Comparison of ENCODE assay signal across 35 cellular contexts in genomic region chr1:34746785-34747637, GRCh38. TPM values are rescaled to one million over a fixed set of nuclear protein-coding genes. Genes with fewer than 3 reads are reported as not detected.
"Had no signal": no experiment of that assay in that cellular context is flagged by ENCODE, and none has a peak within 500 bp of the region (broad histone marks: within the 10 kb centered on the region; RNA-seq: fewer than 3 reads in every experiment).

No MANE protein-coding gene starts in this region.

- H3K27me3 ChIP-seq: ascending aorta, dorsolateral prefrontal cortex, vagina had no signal

- H3K9ac ChIP-seq: parathyroid adenoma had no signal

- H3K4me1 ChIP-seq: ascending aorta, gastrocnemius medialis, left ventricle myocardium inferior, parathyroid adenoma, tibial nerve, vagina had no signal

- DNase-seq: activated CD4-positive, alpha-beta T cell treated with anti-CD3 and anti-CD28 coated beads for 48 hours; activated CD4-positive, alpha-beta T cell treated with anti-CD3 and anti-CD28 coated beads, Interleukin-2, amount 50 U/mL, for 48 hours; activated CD8-positive, alpha-beta memory T cell treated with anti-CD3 and anti-CD28 coated beads for 24 hours; activated gamma-delta T cell; activated naive CD4-positive, alpha-beta T cell treated with anti-CD3 and anti-CD28 coated beads, Interleukin-2, amount 10 ng/mL, durations not matched to agents 7 days and 5 days; activated naive CD8-positive, alpha-beta T cell treated with anti-CD3 and anti-CD28 coated beads, Interleukin-2, amount 10 ng/mL, durations not matched to agents 7 days and 5 days; effector memory CD4-positive, alpha-beta T cell; erythroblast; gastrocnemius medialis; glutamatergic neuron; left ventricle myocardium inferior; naive B cell; occipital lobe; right cardiac atrium; stimulated activated CD4-positive, alpha-beta T cell treated with anti-CD3 and anti-CD28 coated beads, Interleukin-2, amount 100 ng/mL, for 48 hours; stimulated activated naive CD4-positive, alpha-beta T cell treated with Interleukin-2 at 50 U/mL for 16 hours; T-helper 9 cell; WERI-Rb-1 had no signal

- H3K27ac Mint-ChIP-seq: activated naive CD4-positive, alpha-beta T cell treated with anti-CD3 and anti-CD28 coated beads, Interleukin-2, amount 10 ng/mL, durations not matched to agents 7 days and 5 days; activated naive CD8-positive, alpha-beta T cell treated with anti-CD3 and anti-CD28 coated beads, Interleukin-2, amount 10 ng/mL, durations not matched to agents 7 days and 5 days; naive B cell; T-helper 1 cell treated with Interleukin-12 subunit alpha and Interleukin-12 subunit beta and Interleukin-4 antibody, amounts not matched to agents 30 μg/mL and 1 μg/mL, for 36 hours had no signal

- H3K79me2 ChIP-seq: parathyroid adenoma had no signal

- FAIRE-seq: islet of Langerhans had no signal

- H3K27ac ChIP-seq: ascending aorta, cardiac muscle cell, coronary artery, dorsolateral prefrontal cortex, gastrocnemius medialis, left ventricle myocardium inferior, parathyroid adenoma, tibial nerve, vagina, WERI-Rb-1 had no signal

- H2AFZ ChIP-seq: parathyroid adenoma had no signal

- H3K9me3 Mint-ChIP-seq: activated naive CD4-positive, alpha-beta T cell treated with anti-CD3 and anti-CD28 coated beads, Interleukin-2, amount 10 ng/mL, durations not matched to agents 7 days and 5 days; activated naive CD8-positive, alpha-beta T cell treated with anti-CD3 and anti-CD28 coated beads, Interleukin-2, amount 10 ng/mL, durations not matched to agents 7 days and 5 days; brain; neural crest cell; T-helper 1 cell treated with Interleukin-12 subunit alpha and Interleukin-12 subunit beta and Interleukin-4 antibody, amounts not matched to agents 30 μg/mL and 1 μg/mL, for 36 hours had no signal

- H3K9me3 ChIP-seq: ascending aorta, gastrocnemius medialis, left ventricle myocardium inferior, tibial nerve, vagina had no signal

- H3K4me1 Mint-ChIP-seq: activated naive CD4-positive, alpha-beta T cell treated with anti-CD3 and anti-CD28 coated beads, Interleukin-2, amount 10 ng/mL, durations not matched to agents 7 days and 5 days; activated naive CD8-positive, alpha-beta T cell treated with anti-CD3 and anti-CD28 coated beads, Interleukin-2, amount 10 ng/mL, durations not matched to agents 7 days and 5 days; neural crest cell had no signal

- H3K4me3 ChIP-seq: ascending aorta, cardiac muscle cell, coronary artery, dorsolateral prefrontal cortex, gastrocnemius medialis, left ventricle myocardium inferior, tibial nerve, vagina had no signal

- H3K36me3 ChIP-seq: ascending aorta, cardiac muscle cell, gastrocnemius medialis, left ventricle myocardium inferior, tibial nerve, vagina, WERI-Rb-1 had no signal

- H3K36me3 Mint-ChIP-seq: activated naive CD4-positive, alpha-beta T cell treated with anti-CD3 and anti-CD28 coated beads, Interleukin-2, amount 10 ng/mL, durations not matched to agents 7 days and 5 days; activated naive CD8-positive, alpha-beta T cell treated with anti-CD3 and anti-CD28 coated beads, Interleukin-2, amount 10 ng/mL, durations not matched to agents 7 days and 5 days; brain; naive B cell had no signal

- H3K4me3 Mint-ChIP-seq: activated naive CD4-positive, alpha-beta T cell treated with anti-CD3 and anti-CD28 coated beads, Interleukin-2, amount 10 ng/mL, durations not matched to agents 7 days and 5 days; activated naive CD8-positive, alpha-beta T cell treated with anti-CD3 and anti-CD28 coated beads, Interleukin-2, amount 10 ng/mL, durations not matched to agents 7 days and 5 days; brain; naive B cell; neural crest cell; T-helper 1 cell treated with Interleukin-12 subunit alpha and Interleukin-12 subunit beta and Interleukin-4 antibody, amounts not matched to agents 30 μg/mL and 1 μg/mL, for 36 hours had no signal

- ATAC-seq: activated CD4-positive, CD25-positive, alpha-beta regulatory T cell treated with anti-CD3 and anti-CD28 coated beads, Interleukin-2, amount 50 U/mL, for 24 hours; gastrocnemius medialis; right cardiac atrium had no signal

RNA-seq across cellular contexts. Expression of gene GJB5, which starts 7.8 kb away (rescaled TPM):
- total RNA-seq: activated naive CD8-positive, alpha-beta T cell treated with anti-CD3 and anti-CD28 coated beads, Interleukin-2, amount 10 ng/mL, durations not matched to agents 7 days and 5 days; ascending aorta; cardiac muscle cell; cerebellum; gastrocnemius medialis; left ventricle myocardium inferior; lung microvascular endothelial cell; neural crest cell; occipital lobe; pulmonary artery endothelial cell; right cardiac atrium; skeletal muscle tissue; temporal lobe had no signal
- polyA plus RNA-seq: cardiac muscle cell, right cardiac atrium had no signal

RNA-seq across cellular contexts. Expression of gene GJB4, which starts 12.5 kb away (rescaled TPM):
- total RNA-seq: activated naive CD8-positive, alpha-beta T cell treated with anti-CD3 and anti-CD28 coated beads, Interleukin-2, amount 10 ng/mL, durations not matched to agents 7 days and 5 days; ascending aorta; cardiac muscle cell; cerebellum; gastrocnemius medialis; left ventricle myocardium inferior; lung microvascular endothelial cell; neural crest cell; occipital lobe; pulmonary artery endothelial cell; right cardiac atrium; skeletal muscle tissue; temporal lobe; tibial nerve had no signal
- polyA plus RNA-seq: cardiac muscle cell, right cardiac atrium had no signal

RNA-seq across cellular contexts. Expression of gene GJB3, which starts 34.0 kb away (rescaled TPM):
- total RNA-seq: activated naive CD8-positive, alpha-beta T cell treated with anti-CD3 and anti-CD28 coated beads, Interleukin-2, amount 10 ng/mL, durations not matched to agents 7 days and 5 days; ascending aorta; cardiac muscle cell; cerebellum; gastrocnemius medialis; left ventricle myocardium inferior; lung microvascular endothelial cell; neural crest cell; occipital lobe; pulmonary artery endothelial cell; right cardiac atrium; skeletal muscle tissue; temporal lobe had no signal
- polyA plus RNA-seq: cardiac muscle cell, right cardiac atrium had no signal

RNA-seq across cellular contexts. Expression of gene GJA4, which starts 45.8 kb away (rescaled TPM):
- total RNA-seq: activated naive CD8-positive, alpha-beta T cell treated with anti-CD3 and anti-CD28 coated beads, Interleukin-2, amount 10 ng/mL, durations not matched to agents 7 days and 5 days had no signal
- polyA plus RNA-seq: cardiac muscle cell had no signal
